8 cellular contexts compared by ENCODE assay signal in the genomic region with DNA sequence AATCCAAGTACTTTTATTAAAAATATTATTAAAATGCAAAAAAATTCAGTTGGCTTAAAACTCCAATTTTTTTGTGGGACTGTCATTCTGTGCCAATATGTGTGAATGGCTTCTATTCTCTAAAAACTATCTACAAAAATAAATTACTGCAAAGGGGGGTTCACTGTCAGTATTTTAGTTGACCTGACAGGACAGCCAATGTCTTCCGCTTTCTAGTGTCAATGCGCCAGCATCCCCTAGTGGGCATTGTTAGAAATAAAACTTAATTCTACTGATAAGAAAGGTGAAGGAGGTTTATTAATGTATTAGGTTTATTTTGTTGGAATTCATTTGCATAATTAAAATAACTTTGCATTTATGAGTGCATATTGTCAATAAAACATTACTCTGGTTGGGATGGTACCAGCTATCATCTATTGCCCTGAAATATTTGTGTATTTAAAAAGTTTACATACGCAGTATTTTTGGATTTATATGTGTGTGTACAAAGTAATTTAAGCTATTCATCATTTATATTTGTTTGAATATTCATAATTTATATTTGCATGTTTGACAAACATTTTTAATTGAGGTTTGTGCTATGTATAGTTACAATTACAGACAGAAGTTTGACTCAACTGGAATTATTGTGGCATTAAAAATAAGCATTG.
DNase-seq lines count a peak whose midpoint lies in the region; ATAC-seq, FAIRE-seq and TF ChIP-seq lines count a peak whose summit lies in the region.

No MANE protein-coding gene starts in this region.

- no peaks in the 10 kb centered on the region for H3K9me3 Mint-ChIP-seq in CD14-positive monocyte
- H3K9me3 Mint-ChIP-seq in astrocyte (ENCODE audit: unreplicated experiment) = no peaks in the 10 kb centered on the region

- no TSS peak for BruUV-seq in HepG2 (replicated peaks; lab: Mats Ljungman, UMichigan)

- TF ChIP-seq RAD21 in HepG2 (CRISPR knock-in tag; IDR thresholded peaks at IDR 0.05) = no peak

- H3K79me2 ChIP-seq in astrocyte (ENCODE audit: insufficient read depth, low read length) = no peaks in the 10 kb centered on the region
- no peaks in the 10 kb centered on the region for H3K79me2 ChIP-seq in HepG2 (ENCODE audit: insufficient read depth, low read length)

- H3K36me3 Mint-ChIP-seq in CD14-positive monocyte = no peaks in the 10 kb centered on the region
- no peaks in the 10 kb centered on the region for H3K36me3 Mint-ChIP-seq in astrocyte (ENCODE audit: low read depth, unreplicated experiment)

- TF ChIP-seq CTCF in CD14-positive monocyte (IDR thresholded peaks at IDR 0.05) = peak; percentile 96
- TF ChIP-seq CTCF in astrocyte (IDR thresholded peaks at IDR 0.05; ENCODE audit: insufficient read depth, low read depth, low read length) = peak; percentile 69
- TF ChIP-seq CTCF in HepG2 (CRISPR knock-in tag; IDR thresholded peaks at IDR 0.05) = peak; percentile 58
- peak; percentile 15 to 53 (median 50) for TF ChIP-seq CTCF in vagina (IDR thresholded peaks at IDR 0.05)

- ATAC-seq in GM19395 (IDR thresholded peaks at IDR 0.05; ENCODE audit: unreplicated experiment) (peak; percentile 68), HepG2 (no peak), GM19397 (IDR thresholded peaks at IDR 0.05; ENCODE audit: unreplicated experiment) (no peak)

- no peaks in the 10 kb centered on the region for H3K4me1 ChIP-seq in astrocyte (ENCODE audit: insufficient read depth, low read length)
- no peaks in the 10 kb centered on the region for H3K4me1 ChIP-seq in HepG2 (ENCODE audit: insufficient read depth, low read length)
- H3K4me1 ChIP-seq in vagina = no peaks in the 10 kb centered on the region

- H3K9me3 ChIP-seq in astrocyte (ENCODE audit: insufficient read depth, low read depth, low read length) (no peaks in the 10 kb centered on the region), HepG2 (ENCODE audit: low read length) (no peaks in the 10 kb centered on the region), vagina (no peaks in the 10 kb centered on the region)

- H3K4me2 ChIP-seq in astrocyte (ENCODE audit: low read length) (no peak overlapping the region), HepG2 (ENCODE audit: low read depth, low read length) (no peak overlapping the region)

- no peaks in the 10 kb centered on the region for H3K4me1 Mint-ChIP-seq in CD14-positive monocyte
- no peaks in the 10 kb centered on the region for H3K4me1 Mint-ChIP-seq in astrocyte (ENCODE audit: low read depth, unreplicated experiment)

- CTCF ChIA-PET in HepG2 (lab: Yijun Ruan, JAX; ENCODE audit: low intra/inter-chr PET ratio, low total read pairs) = no interaction called here

- POLR2A ChIA-PET in HepG2 (lab: Yijun Ruan, JAX) = no interaction called here

- H3K27ac ChIP-seq in astrocyte (ENCODE audit: low read depth, low read length) = no peak overlapping the region
- H3K27ac ChIP-seq in HepG2 (ENCODE audit: extremely low read length, insufficient read depth, low read length) = no peak overlapping the region
- H3K27ac ChIP-seq in vagina = no peak overlapping the region

- DNase-seq in CD14-positive monocyte (ENCODE audit: low spot score) (no peak), NCI-H2227 treated with DMSO at 0.1 percent for 48 hours (lab: John Stamatoyannopoulos, UW) (peak; percentile 6), astrocyte (ENCODE audit: low read depth) (no peak), HepG2 (ENCODE audit: low spot score) (peak; percentile 6), vagina (ENCODE audit: extremely low spot score in 2 of 2) (no peak), T1000 (lab: John Stamatoyannopoulos, UW) (no peak)

- TF ChIP-seq POLR2A in HepG2 (IDR thresholded peaks at IDR 0.05; ENCODE audit: insufficient read depth in 1 of 2, low read depth in 2 of 2, low read length in 2 of 2) (no peak), vagina (IDR thresholded peaks at IDR 0.05) (no peak)

- intact Hi-C loops in CD14-positive monocyte (cut with micrococcal nuclease) (no loop called here), HepG2 (cut with micrococcal nuclease; ENCODE audit: unreplicated experiment) (loop anchor here (2.0 to 5.0 kb wide), 2 partner anchors 188 to 845 kb away; no protein-coding TSS in a partner anchor), vagina (cut with DNase I) (no loop called here)

- H4K20me1 ChIP-seq in astrocyte (ENCODE audit: insufficient read depth, low read length) (no peaks in the 10 kb centered on the region), HepG2 (ENCODE audit: insufficient read depth, low read length) (no peaks in the 10 kb centered on the region)

- 35% methylated on average over 3 of the region's 3 CpGs for WGBS in HepG2 (ENCODE audit: low lambda C conversion rate)

- in situ Hi-C loops in HepG2 (cut with HindIII; ENCODE audit: extremely low pct_ligation_motif_present, low pct_unique_long_range_greater_than_20kb) = no loop called here

- H3K27me3 Mint-ChIP-seq in CD14-positive monocyte (ENCODE audit: low read depth in 3 of 3) (no peaks in the 10 kb centered on the region), astrocyte (ENCODE audit: low read depth, unreplicated experiment) (no peaks in the 10 kb centered on the region)

- FAIRE-seq in astrocyte (lab: Jason Lieb, UNC) = no peak
- no peak for FAIRE-seq in HepG2 (lab: Jason Lieb, UNC)

- H3K4me3 Mint-ChIP-seq in CD14-positive monocyte (no peak overlapping the region), astrocyte (ENCODE audit: unreplicated experiment) (no peak overlapping the region)

- H2AFZ ChIP-seq in astrocyte (ENCODE audit: low read depth, low read length) (no peak overlapping the region), HepG2 (ENCODE audit: low read length) (no peak overlapping the region)

- TF ChIP-seq EP300 in HepG2 (IDR thresholded peaks at IDR 0.05; ENCODE audit: low read depth in 2 of 2, low read length in 2 of 2) = no peak
- no peak for TF ChIP-seq EP300 in HepG2 (CRISPR knock-in tag; IDR thresholded peaks at IDR 0.05; ENCODE audit: borderline replicate concordance)

- no peaks in the 10 kb centered on the region for H3K36me3 ChIP-seq in astrocyte (ENCODE audit: insufficient read depth, low read length)
- no peaks in the 10 kb centered on the region for H3K36me3 ChIP-seq in HepG2 (replicated peaks in 1 of 2; ENCODE audit: control insufficient read depth in 1 of 2, insufficient read depth in 2 of 2, low read length in 2 of 2)
- no peaks in the 10 kb centered on the region for H3K36me3 ChIP-seq in vagina

- no peak overlapping the region for H3K4me3 ChIP-seq in astrocyte (ENCODE audit: insufficient read depth, low read depth, low read length)
- no peak overlapping the region for H3K4me3 ChIP-seq in HepG2 (replicated peaks in 1 of 3; ENCODE audit: insufficient read depth in 1 of 3, low read depth in 2 of 3, low read length in 3 of 3)
- no peak overlapping the region for H3K4me3 ChIP-seq in vagina

- H3K27ac Mint-ChIP-seq in CD14-positive monocyte (no peak overlapping the region), astrocyte (ENCODE audit: unreplicated experiment) (no peak overlapping the region)

- H3K9ac ChIP-seq in astrocyte (ENCODE audit: low read length) = no peak overlapping the region
- no peak overlapping the region for H3K9ac ChIP-seq in HepG2 (ENCODE audit: insufficient read depth, low read depth, low read length)

- no peaks in the 10 kb centered on the region for H3K27me3 ChIP-seq in astrocyte (ENCODE audit: insufficient read depth, low read length)
- H3K27me3 ChIP-seq in HepG2 (ENCODE audit: control insufficient read depth in 1 of 2, insufficient read depth in 2 of 2, low read length in 2 of 2) = no peaks in the 10 kb centered on the region
- H3K27me3 ChIP-seq in vagina = no peaks in the 10 kb centered on the region

TF ChIP-seq in HepG2, 621 proteins besides CTCF, POLR2A, EP300 and RAD21:
- TF ChIP-seq, protein P1, sequence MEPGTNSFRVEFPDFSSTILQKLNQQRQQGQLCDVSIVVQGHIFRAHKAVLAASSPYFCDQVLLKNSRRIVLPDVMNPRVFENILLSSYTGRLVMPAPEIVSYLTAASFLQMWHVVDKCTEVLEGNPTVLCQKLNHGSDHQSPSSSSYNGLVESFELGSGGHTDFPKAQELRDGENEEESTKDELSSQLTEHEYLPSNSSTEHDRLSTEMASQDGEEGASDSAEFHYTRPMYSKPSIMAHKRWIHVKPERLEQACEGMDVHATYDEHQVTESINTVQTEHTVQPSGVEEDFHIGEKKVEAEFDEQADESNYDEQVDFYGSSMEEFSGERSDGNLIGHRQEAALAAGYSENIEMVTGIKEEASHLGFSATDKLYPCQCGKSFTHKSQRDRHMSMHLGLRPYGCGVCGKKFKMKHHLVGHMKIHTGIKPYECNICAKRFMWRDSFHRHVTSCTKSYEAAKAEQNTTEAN (CRISPR knock-in tag; conservative IDR thresholded peaks at IDR 0.05) = no peak
- peak; percentile 74 for TF ChIP-seq STAG1 (CRISPR knock-in tag; IDR thresholded peaks at IDR 0.05)

Comparison
In these comparisons a context has a peak if more than half of its experiments do, and no peak if none do; other contexts are left out.
1. DNase-seq: peak in NCI-H2227 treated with DMSO at 0.1 percent for 48 hours (single experiment) and HepG2 (single experiment); none in CD14-positive monocyte (single experiment), astrocyte (single experiment), vagina (0 of 2) and T1000 (single experiment).
2. Peak in every context shown above with its lines, with median percentiles within 50 percentile points of each other: CTCF ChIP-seq.